1 cellular context compared by ENCODE assay signal in genomic region chr4:912548-913279, GRCh38.
TF ChIP-seq lines count a peak whose summit lies in the region.

No MANE protein-coding gene starts in this region.

TF ChIP-seq in GM23338, 12 proteins besides CTCF, POLR2A, EP300 and RAD21 (continued from another document):
- TF ChIP-seq REST (IDR thresholded peaks at IDR 0.05; ENCODE audit: unreplicated experiment) (no peak), EZH2 (IDR thresholded peaks at IDR 0.05; ENCODE audit: low read depth, unreplicated experiment) (no peak), NANOG (IDR thresholded peaks at IDR 0.05; ENCODE audit: borderline replicate concordance) (no peak), POLR2AphosphoS5 (IDR thresholded peaks at IDR 0.05; ENCODE audit: low read depth) (no peak), ZNF331 (CRISPR knock-in tag; IDR thresholded peaks at IDR 0.05; ENCODE audit: low read depth) (no peak), STAT1 (IDR thresholded peaks at IDR 0.05; ENCODE audit: unreplicated experiment) (no peak)
- TF ChIP-seq, protein P1, sequence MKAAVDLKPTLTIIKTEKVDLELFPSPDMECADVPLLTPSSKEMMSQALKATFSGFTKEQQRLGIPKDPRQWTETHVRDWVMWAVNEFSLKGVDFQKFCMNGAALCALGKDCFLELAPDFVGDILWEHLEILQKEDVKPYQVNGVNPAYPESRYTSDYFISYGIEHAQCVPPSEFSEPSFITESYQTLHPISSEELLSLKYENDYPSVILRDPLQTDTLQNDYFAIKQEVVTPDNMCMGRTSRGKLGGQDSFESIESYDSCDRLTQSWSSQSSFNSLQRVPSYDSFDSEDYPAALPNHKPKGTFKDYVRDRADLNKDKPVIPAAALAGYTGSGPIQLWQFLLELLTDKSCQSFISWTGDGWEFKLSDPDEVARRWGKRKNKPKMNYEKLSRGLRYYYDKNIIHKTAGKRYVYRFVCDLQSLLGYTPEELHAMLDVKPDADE (IDR thresholded peaks at IDR 0.05): no peak
- TF ChIP-seq, protein P2, sequence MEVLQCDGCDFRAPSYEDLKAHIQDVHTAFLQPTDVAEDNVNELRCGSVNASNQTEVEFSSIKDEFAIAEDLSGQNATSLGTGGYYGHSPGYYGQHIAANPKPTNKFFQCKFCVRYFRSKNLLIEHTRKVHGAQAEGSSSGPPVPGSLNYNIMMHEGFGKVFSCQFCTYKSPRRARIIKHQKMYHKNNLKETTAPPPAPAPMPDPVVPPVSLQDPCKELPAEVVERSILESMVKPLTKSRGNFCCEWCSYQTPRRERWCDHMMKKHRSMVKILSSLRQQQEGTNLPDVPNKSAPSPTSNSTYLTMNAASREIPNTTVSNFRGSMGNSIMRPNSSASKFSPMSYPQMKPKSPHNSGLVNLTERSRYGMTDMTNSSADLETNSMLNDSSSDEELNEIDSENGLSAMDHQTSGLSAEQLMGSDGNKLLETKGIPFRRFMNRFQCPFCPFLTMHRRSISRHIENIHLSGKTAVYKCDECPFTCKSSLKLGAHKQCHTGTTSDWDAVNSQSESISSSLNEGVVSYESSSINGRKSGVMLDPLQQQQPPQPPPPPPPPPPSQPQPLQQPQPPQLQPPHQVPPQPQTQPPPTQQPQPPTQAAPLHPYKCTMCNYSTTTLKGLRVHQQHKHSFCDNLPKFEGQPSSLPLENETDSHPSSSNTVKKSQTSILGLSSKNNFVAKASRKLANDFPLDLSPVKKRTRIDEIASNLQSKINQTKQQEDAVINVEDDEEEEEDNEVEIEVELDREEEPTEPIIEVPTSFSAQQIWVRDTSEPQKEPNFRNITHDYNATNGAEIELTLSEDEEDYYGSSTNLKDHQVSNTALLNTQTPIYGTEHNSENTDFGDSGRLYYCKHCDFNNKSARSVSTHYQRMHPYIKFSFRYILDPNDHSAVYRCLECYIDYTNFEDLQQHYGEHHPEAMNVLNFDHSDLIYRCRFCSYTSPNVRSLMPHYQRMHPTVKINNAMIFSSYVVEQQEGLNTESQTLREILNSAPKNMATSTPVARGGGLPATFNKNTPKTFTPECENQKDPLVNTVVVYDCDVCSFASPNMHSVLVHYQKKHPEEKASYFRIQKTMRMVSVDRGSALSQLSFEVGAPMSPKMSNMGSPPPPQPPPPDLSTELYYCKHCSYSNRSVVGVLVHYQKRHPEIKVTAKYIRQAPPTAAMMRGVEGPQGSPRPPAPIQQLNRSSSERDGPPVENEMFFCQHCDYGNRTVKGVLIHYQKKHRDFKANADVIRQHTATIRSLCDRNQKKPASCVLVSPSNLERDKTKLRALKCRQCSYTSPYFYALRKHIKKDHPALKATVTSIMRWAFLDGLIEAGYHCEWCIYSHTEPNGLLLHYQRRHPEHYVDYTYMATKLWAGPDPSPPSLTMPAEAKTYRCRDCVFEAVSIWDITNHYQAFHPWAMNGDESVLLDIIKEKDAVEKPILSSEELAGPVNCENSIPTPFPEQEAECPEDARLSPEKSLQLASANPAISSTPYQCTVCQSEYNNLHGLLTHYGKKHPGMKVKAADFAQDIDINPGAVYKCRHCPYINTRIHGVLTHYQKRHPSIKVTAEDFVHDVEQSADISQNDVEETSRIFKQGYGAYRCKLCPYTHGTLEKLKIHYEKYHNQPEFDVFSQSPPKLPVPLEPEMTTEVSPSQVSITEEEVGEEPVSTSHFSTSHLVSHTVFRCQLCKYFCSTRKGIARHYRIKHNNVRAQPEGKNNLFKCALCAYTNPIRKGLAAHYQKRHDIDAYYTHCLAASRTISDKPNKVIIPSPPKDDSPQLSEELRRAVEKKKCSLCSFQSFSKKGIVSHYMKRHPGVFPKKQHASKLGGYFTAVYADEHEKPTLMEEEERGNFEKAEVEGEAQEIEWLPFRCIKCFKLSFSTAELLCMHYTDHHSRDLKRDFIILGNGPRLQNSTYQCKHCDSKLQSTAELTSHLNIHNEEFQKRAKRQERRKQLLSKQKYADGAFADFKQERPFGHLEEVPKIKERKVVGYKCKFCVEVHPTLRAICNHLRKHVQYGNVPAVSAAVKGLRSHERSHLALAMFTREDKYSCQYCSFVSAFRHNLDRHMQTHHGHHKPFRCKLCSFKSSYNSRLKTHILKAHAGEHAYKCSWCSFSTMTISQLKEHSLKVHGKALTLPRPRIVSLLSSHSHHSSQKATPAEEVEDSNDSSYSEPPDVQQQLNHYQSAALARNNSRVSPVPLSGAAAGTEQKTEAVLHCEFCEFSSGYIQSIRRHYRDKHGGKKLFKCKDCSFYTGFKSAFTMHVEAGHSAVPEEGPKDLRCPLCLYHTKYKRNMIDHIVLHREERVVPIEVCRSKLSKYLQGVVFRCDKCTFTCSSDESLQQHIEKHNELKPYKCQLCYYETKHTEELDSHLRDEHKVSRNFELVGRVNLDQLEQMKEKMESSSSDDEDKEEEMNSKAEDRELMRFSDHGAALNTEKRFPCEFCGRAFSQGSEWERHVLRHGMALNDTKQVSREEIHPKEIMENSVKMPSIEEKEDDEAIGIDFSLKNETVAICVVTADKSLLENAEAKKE (CRISPR knock-in tag; IDR thresholded peaks at IDR 0.05): no peak
TF ChIP-seq in GM23338: peak in this region for 0.
